Comparison of ENCODE assay signal across 1 cellular context in the genomic region with DNA sequence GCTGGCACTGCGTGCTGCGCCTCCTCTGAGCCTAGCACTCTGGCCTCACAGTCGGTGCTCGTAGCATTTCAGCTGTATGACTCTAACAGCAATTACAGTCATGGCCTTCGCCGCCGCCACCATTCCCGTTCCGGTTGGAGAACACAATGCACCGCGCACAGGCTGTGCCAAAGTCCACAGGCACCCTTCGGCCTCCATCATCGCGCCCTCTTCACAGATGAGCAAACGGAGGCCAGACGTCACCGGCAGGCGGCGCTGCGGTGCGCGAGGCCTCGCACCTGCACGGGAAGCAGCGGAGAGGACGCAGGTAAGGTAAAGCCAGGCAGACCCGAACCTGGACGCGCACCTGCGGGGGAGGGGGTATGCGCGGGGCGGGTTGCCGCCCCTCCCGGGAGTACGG.
TF ChIP-seq lines count a peak whose summit lies in the region.

No MANE protein-coding gene starts in this region.

TF ChIP-seq in SK-N-SH treated with all-trans-retinoic acid at 6 μM for 48 hours, 23 proteins besides CTCF, POLR2A, EP300 and RAD21 (continued from another document):
- TF ChIP-seq PATZ1 (CRISPR knock-in tag; IDR thresholded peaks at IDR 0.05; ENCODE audit: borderline replicate concordance) (no peak), CSRNP3 (CRISPR knock-in tag; IDR thresholded peaks at IDR 0.05) (no peak), ZC3H10 (CRISPR knock-in tag; IDR thresholded peaks at IDR 0.05) (no peak), ZNF8 (CRISPR knock-in tag; IDR thresholded peaks at IDR 0.05) (no peak), ISL1 (CRISPR knock-in tag; IDR thresholded peaks at IDR 0.05) (no peak)
